1 cellular context compared by ENCODE assay signal in genomic region chr10:27531336-27531847, GRCh38.
TF ChIP-seq lines count a peak whose summit lies in the region.

No MANE protein-coding gene starts in this region.

TF ChIP-seq in GM12878, 131 proteins besides CTCF, POLR2A, EP300 and RAD21:
- TF ChIP-seq ZBTB40 (IDR thresholded peaks at IDR 0.05; ENCODE audit: borderline replicate concordance) (peak; percentile 83), SUZ12 (IDR thresholded peaks at IDR 0.05; ENCODE audit: unreplicated experiment) (no peak), SIX5 (IDR thresholded peaks at IDR 0.05; ENCODE audit: low read depth, low read length, severe bottlenecking) (no peak)
TF ChIP-seq in GM12878: peak in this region for 1.
